Comparison of ENCODE assay signal across 2 cellular contexts in the genomic region with DNA sequence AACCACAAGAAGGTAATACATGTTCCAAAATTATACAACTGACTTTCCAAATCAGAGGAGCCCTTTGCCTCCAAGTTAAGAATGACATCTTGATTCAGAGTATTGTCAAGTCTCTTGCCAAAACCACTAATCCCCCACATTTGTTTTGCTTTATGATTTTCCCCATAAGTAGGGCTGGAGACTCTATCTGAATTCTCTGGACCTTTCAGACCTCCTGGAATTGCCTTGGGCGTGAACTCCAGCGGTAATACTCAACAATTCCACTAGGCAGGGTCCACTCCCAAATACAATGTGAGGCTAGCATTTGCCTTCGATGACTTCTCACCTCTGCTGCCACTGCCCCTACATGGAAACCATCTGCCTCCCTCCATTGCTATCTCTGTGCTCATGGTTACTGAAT.
TF ChIP-seq lines count a peak whose summit lies in the region.

No MANE protein-coding gene starts in this region.

TF ChIP-seq in A549, 52 proteins besides CTCF, POLR2A, EP300 and RAD21:
- TF ChIP-seq HOXB13 (CRISPR knock-in tag; IDR thresholded peaks at IDR 0.05; ENCODE audit: low read depth), result no peak
- no peak for TF ChIP-seq ZNF302 (CRISPR knock-in tag; IDR thresholded peaks at IDR 0.05)
- no peak for TF ChIP-seq RCOR1 (IDR thresholded peaks at IDR 0.05; ENCODE audit: low read depth, low read length)
- no peak for TF ChIP-seq POLR2AphosphoS2 (conservative IDR thresholded peaks at IDR 0.05; ENCODE audit: low read length)
- no peak for TF ChIP-seq BHLHE40 (IDR thresholded peaks at IDR 0.05; ENCODE audit: low read depth, low read length)
- no peak for TF ChIP-seq CBX2 (IDR thresholded peaks at IDR 0.05; ENCODE audit: borderline replicate concordance, low read depth)
- TF ChIP-seq NFE2L2 (conservative IDR thresholded peaks at IDR 0.05; ENCODE audit: low read length), result no peak
- no peak for TF ChIP-seq EHMT2 (IDR thresholded peaks at IDR 0.05; ENCODE audit: low read depth)
- TF ChIP-seq, protein P1, sequence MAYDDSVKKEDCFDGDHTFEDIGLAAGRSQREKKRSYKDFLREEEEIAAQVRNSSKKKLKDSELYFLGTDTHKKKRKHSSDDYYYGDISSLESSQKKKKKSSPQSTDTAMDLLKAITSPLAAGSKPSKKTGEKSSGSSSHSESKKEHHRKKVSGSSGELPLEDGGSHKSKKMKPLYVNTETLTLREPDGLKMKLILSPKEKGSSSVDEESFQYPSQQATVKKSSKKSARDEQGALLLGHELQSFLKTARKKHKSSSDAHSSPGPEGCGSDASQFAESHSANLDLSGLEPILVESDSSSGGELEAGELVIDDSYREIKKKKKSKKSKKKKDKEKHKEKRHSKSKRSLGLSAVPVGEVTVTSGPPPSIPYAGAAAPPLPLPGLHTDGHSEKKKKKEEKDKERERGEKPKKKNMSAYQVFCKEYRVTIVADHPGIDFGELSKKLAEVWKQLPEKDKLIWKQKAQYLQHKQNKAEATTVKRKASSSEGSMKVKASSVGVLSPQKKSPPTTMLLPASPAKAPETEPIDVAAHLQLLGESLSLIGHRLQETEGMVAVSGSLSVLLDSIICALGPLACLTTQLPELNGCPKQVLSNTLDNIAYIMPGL (CRISPR knock-in tag; IDR thresholded peaks at IDR 0.05; ENCODE audit: borderline replicate concordance), result no peak
- TF ChIP-seq, protein P2, sequence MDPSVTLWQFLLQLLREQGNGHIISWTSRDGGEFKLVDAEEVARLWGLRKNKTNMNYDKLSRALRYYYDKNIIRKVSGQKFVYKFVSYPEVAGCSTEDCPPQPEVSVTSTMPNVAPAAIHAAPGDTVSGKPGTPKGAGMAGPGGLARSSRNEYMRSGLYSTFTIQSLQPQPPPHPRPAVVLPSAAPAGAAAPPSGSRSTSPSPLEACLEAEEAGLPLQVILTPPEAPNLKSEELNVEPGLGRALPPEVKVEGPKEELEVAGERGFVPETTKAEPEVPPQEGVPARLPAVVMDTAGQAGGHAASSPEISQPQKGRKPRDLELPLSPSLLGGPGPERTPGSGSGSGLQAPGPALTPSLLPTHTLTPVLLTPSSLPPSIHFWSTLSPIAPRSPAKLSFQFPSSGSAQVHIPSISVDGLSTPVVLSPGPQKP (IDR thresholded peaks at IDR 0.05; ENCODE audit: low read depth, low read length), result no peak
- no peak for TF ChIP-seq MAFK (IDR thresholded peaks at IDR 0.05; ENCODE audit: partially characterized antibody)
- no peak for TF ChIP-seq CHD4 (IDR thresholded peaks at IDR 0.05; ENCODE audit: borderline replicate concordance)
- no peak for TF ChIP-seq CEBPB (IDR thresholded peaks at IDR 0.05)
- TF ChIP-seq, protein P3, sequence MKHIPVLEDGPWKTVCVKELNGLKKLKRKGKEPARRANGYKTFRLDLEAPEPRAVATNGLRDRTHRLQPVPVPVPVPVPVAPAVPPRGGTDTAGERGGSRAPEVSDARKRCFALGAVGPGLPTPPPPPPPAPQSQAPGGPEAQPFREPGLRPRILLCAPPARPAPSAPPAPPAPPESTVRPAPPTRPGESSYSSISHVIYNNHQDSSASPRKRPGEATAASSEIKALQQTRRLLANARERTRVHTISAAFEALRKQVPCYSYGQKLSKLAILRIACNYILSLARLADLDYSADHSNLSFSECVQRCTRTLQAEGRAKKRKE (CRISPR knock-in tag; IDR thresholded peaks at IDR 0.05; ENCODE audit: low read depth), result no peak
TF ChIP-seq in A549: peak in this region for 0.

TF ChIP-seq in GM23338, 12 proteins besides CTCF, POLR2A, EP300 and RAD21:
- TF ChIP-seq CREB1 (CRISPR knock-in tag; IDR thresholded peaks at IDR 0.05; ENCODE audit: low read depth) (no peak), STAT1 (IDR thresholded peaks at IDR 0.05; ENCODE audit: unreplicated experiment) (no peak)
